Comparison of ENCODE assay signal across 16 cellular contexts in the genomic region with DNA sequence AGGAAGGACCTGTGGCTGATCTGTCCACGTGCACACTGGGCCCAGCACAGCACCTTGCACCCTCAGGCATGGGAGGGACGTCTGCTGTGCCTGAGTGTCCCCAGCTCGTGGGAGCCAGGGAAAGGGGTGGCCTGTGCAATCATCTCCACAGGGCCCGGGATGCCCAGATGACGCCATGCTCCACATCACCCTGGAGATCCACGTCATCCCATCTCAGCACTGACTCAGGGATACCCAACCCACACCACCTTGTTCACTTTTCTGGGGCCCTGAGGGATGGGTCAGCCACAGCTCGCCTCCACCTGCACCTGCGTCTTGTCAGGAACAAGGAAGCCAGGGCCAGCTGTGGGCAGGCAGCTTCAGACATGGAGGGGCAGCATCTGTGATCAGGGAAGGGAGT. TPM values are rescaled to one million over a fixed set of nuclear protein-coding genes. Genes with fewer than 3 reads are reported as not detected.
DNase-seq lines count a peak whose midpoint lies in the region; ATAC-seq lines count a peak whose summit lies in the region.
"Had no signal": no experiment of that assay in that cellular context is flagged by ENCODE, and none has a peak within 500 bp of the region (broad histone marks: within the 10 kb centered on the region; RNA-seq: fewer than 3 reads in every experiment).

No MANE protein-coding gene starts in this region.

- H2AFZ ChIP-seq in neuronal stem cell (ENCODE audit: low read length) = no peak overlapping the region

- H3K27ac ChIP-seq in right cardiac atrium (ENCODE audit: low read length) = no peak overlapping the region
- H3K27ac ChIP-seq in caudate nucleus (ENCODE audit: low read depth, low read length) = peak overlapping the region; percentile 52
- H3K27ac ChIP-seq in neuronal stem cell (replicated peaks; ENCODE audit: low read length) = no peak overlapping the region
- H3K27ac ChIP-seq: 22Rv1 had no signal

- H3K9ac ChIP-seq in neuronal stem cell (ENCODE audit: low read depth, low read length, poor library complexity) = no peak overlapping the region
- H3K9ac ChIP-seq: BLaER1 treated with 17β-estradiol and CSF1 and Interleukin-3, amounts not matched to agents 10 nM and 100 nM had no signal

- no peak overlapping the region for H3K14ac ChIP-seq in neuronal stem cell (ENCODE audit: low read length)

- no peak overlapping the region for H3K4ac ChIP-seq in neuronal stem cell (ENCODE audit: low read length)

- no peak overlapping the region for H2BK12ac ChIP-seq in neuronal stem cell (ENCODE audit: low read length)

- intact Hi-C loops in right cardiac atrium (cut with DNase I) (no loop called here), cardiac septum (cut with DNase I) (no loop called here)

- H3K4me3 ChIP-seq in right cardiac atrium (ENCODE audit: low read length) (no peak overlapping the region), neuronal stem cell (ENCODE audit: low read length in 2 of 2) (no peak overlapping the region)
- H3K4me3 ChIP-seq: BLaER1 treated with 17β-estradiol and CSF1 and Interleukin-3, amounts not matched to agents 10 nM and 100 nM had no signal

- peak overlapping the region; percentile 20 for H2AK5ac ChIP-seq in neuronal stem cell (ENCODE audit: low read depth, low read length)

- DNase-seq in right cardiac atrium = peak in 2 of 3 donors; percentile 12 to 20
- no peak for DNase-seq in cardiac septum (ENCODE audit: low spot score)
- peak in 5 of 61 donors; percentile 30 to 56 (median 39) for DNase-seq in caudate nucleus (lab: John Stamatoyannopoulos, UW)
- DNase-seq in neuronal stem cell (ENCODE audit: low spot score) = no peak
- no peak for DNase-seq in NCI-H446 treated with DMSO at 0.1 percent for 48 hours (lab: John Stamatoyannopoulos, UW)
- DNase-seq in activated CD4-positive, alpha-beta T cell treated with anti-CD3 and anti-CD28 coated beads, Interleukin-2, amount 50 U/mL, for 1 hour = no peak
- DNase-seq: CD4-positive, CD25-positive, alpha-beta regulatory T cell; DMS53; GF-D8; GOT3; H9 had no signal

- H3K79me1 ChIP-seq in neuronal stem cell (ENCODE audit: low read depth, low read length) = no peaks in the 10 kb centered on the region

- no peak overlapping the region for H3K4me2 ChIP-seq in neuronal stem cell (ENCODE audit: insufficient read depth, low read length, poor library complexity, severe bottlenecking)

- H3K27me3 ChIP-seq in right cardiac atrium (ENCODE audit: control insufficient read depth, insufficient read depth) (no peaks in the 10 kb centered on the region), neuronal stem cell (ENCODE audit: control insufficient read depth in 3 of 3, insufficient read depth in 3 of 3, low read depth in 1 of 3, low read length in 3 of 3) (peaks cover 0 to 26% (median 0%) of the 10 kb centered on the region in 3 experiments)
- H3K27me3 ChIP-seq: BLaER1 treated with 17β-estradiol and CSF1 and Interleukin-3, amounts not matched to agents 10 nM and 100 nM had no signal

- no peak overlapping the region for H2BK120ac ChIP-seq in neuronal stem cell (ENCODE audit: low read depth, low read length)

- no peak overlapping the region for H4K8ac ChIP-seq in neuronal stem cell (ENCODE audit: low read depth, low read length)

- H3K23ac ChIP-seq in neuronal stem cell (ENCODE audit: low read depth, low read length, poor library complexity) = peak overlapping the region; percentile 92

- no peaks in the 10 kb centered on the region for H3K4me1 ChIP-seq in right cardiac atrium (ENCODE audit: control insufficient read depth, insufficient read depth, low read length)
- H3K4me1 ChIP-seq in neuronal stem cell (ENCODE audit: control insufficient read depth in 2 of 2, insufficient read depth in 1 of 2, low read depth in 1 of 2, low read length in 2 of 2) = peaks cover 6 to 8% of the 10 kb centered on the region in 2 donors

- H2BK15ac ChIP-seq in neuronal stem cell (ENCODE audit: low read length) = peak overlapping the region; percentile 73

- ATAC-seq in right cardiac atrium (no peak), HG02759 (IDR thresholded peaks at IDR 0.05; ENCODE audit: unreplicated experiment) (no peak)

- peak overlapping the region; percentile 40 for H3K18ac ChIP-seq in neuronal stem cell (ENCODE audit: low read length)

- H2BK5ac ChIP-seq in neuronal stem cell (ENCODE audit: low read length) = no peak overlapping the region

- 84% methylated on average over 8 of the region's 8 CpGs for WGBS in right cardiac atrium
- no CpG with 5 or more reads among the region's 8 CpGs for WGBS in neuronal stem cell (ENCODE audit: extremely low coverage in 2 of 2, insufficient read length in 2 of 2, insufficient replicate concordance in 1 of 2), 2 donors

- no peak overlapping the region for H4K91ac ChIP-seq in neuronal stem cell (ENCODE audit: low read depth, low read length, poor library complexity)

- H3K9me3 ChIP-seq in right cardiac atrium (ENCODE audit: control insufficient read depth, low read length) (no peaks in the 10 kb centered on the region), neuronal stem cell (replicated peaks in 1 of 2; ENCODE audit: control insufficient read depth in 2 of 2, insufficient read depth in 1 of 2, low read depth in 1 of 2, low read length in 2 of 2) (peaks cover 0 to 3% of the 10 kb centered on the region in 2 donors)

- no peaks in the 10 kb centered on the region for H3K36me3 ChIP-seq in neuronal stem cell (replicated peaks in 1 of 2; ENCODE audit: control insufficient read depth in 2 of 2, insufficient read depth in 2 of 2, low read length in 2 of 2)

RNA-seq across cellular contexts. Expression of a gene that starts 48.2 kb away (rescaled TPM):
- total RNA-seq in right cardiac atrium = under 1 TPM in 2 of 4 donors, not detected in 2; 0.06 TPM
- not detected for polyA plus RNA-seq in right cardiac atrium
- 0.11 TPM for total RNA-seq in cardiac septum
- 0.01 TPM for polyA plus RNA-seq in neuronal stem cell (2013, experiment 1 of 2)
- polyA plus RNA-seq in neuronal stem cell (2013, experiment 2 of 2) = 0.01 TPM
- total RNA-seq: A673, H9, HT1080 had no signal
- polyA plus RNA-seq: CD4-positive, CD25-positive, alpha-beta regulatory T cell had no signal

Comparison
In these comparisons a context has a peak if more than half of its experiments do, and no peak if none do; other contexts are left out.
1. DNase-seq: peak in right cardiac atrium (2 of 3); none in cardiac septum (single experiment), neuronal stem cell (single experiment), NCI-H446 treated with DMSO at 0.1 percent for 48 hours (single experiment) and activated CD4-positive, alpha-beta T cell treated with anti-CD3 and anti-CD28 coated beads, Interleukin-2, amount 50 U/mL, for 1 hour (single experiment).